Comparison of ENCODE assay signal across 26 cellular contexts in genomic region chr13:48515732-48516131, GRCh38.
"Had no signal": no experiment of that assay in that cellular context is flagged by ENCODE, and none has a peak within 500 bp of the region (broad histone marks: within the 10 kb centered on the region; RNA-seq: fewer than 3 reads in every experiment).

No MANE protein-coding gene starts in this region.

- H3K27ac Mint-ChIP-seq: endodermal cell; memory B cell; mesothelial cell of epicardium; naive thymus-derived CD8-positive, alpha-beta T cell; nephron progenitor cell; stimulated activated naive CD8-positive, alpha-beta T cell treated with anti-CD3 and anti-CD28 coated beads, Interleukin-15, amount 100 ng/mL, for 72 hours; type B pancreatic cell had no signal

- H3K4me2 ChIP-seq: hepatocyte, smooth muscle cell had no signal

- H3K36me3 ChIP-seq: gastrocnemius medialis, ovary had no signal

- H2AFZ ChIP-seq: hepatocyte had no signal

- H3K9me3 ChIP-seq: gastrocnemius medialis, left lung, lower lobe of right lung, ovary, tibial artery had no signal

- H3K4me3 Mint-ChIP-seq: endodermal cell; memory B cell; mesothelial cell of epicardium; naive thymus-derived CD8-positive, alpha-beta T cell; nephron progenitor cell; stimulated activated naive CD8-positive, alpha-beta T cell treated with anti-CD3 and anti-CD28 coated beads, Interleukin-15, amount 100 ng/mL, for 72 hours; type B pancreatic cell had no signal

- DNase-seq: effector CD8-positive, alpha-beta T cell; endodermal cell; foreskin fibroblast; gastrocnemius medialis; left cardiac atrium; left lung; lower lobe of right lung; naive thymus-derived CD8-positive, alpha-beta T cell; nephron progenitor cell; ovary; retina; stimulated activated CD4-positive, alpha-beta T cell treated with anti-CD3 and anti-CD28 coated beads, Interleukin-12 subunit alpha, Interleukin-12 subunit beta, amount 100 ng/mL, for 4 hours; stimulated activated CD4-positive, alpha-beta T cell treated with anti-CD3 and anti-CD28 coated beads, Interleukin-1b, Interleukin-23, amount 100 ng/mL, for 48 hours; stimulated activated CD4-positive, alpha-beta T cell treated with anti-CD3 and anti-CD28 coated beads, Interleukin-4, amount 100 ng/mL, for 1 hour; stimulated activated CD8-positive, alpha-beta memory T cell treated with anti-CD3 and anti-CD28 coated beads, Interleukin-4, amount 100 ng/mL, for 48 hours; stimulated activated naive CD4-positive, alpha-beta T cell; stimulated activated naive CD8-positive, alpha-beta T cell treated with anti-CD3 and anti-CD28 coated beads, Interleukin-15, amount 100 ng/mL, for 72 hours; tibial artery had no signal

- H3K36me3 Mint-ChIP-seq: naive thymus-derived CD8-positive, alpha-beta T cell had no signal

- H3K4me1 Mint-ChIP-seq: memory B cell; nephron progenitor cell; stimulated activated naive CD8-positive, alpha-beta T cell treated with anti-CD3 and anti-CD28 coated beads, Interleukin-15, amount 100 ng/mL, for 72 hours had no signal

- H3K4me3 ChIP-seq: gastrocnemius medialis, hepatocyte, left lung, lower lobe of right lung, ovary, smooth muscle cell, tibial artery had no signal

- H3K27me3 ChIP-seq: gastrocnemius medialis, hepatocyte, left lung, ovary, tibial artery had no signal

- H3K9me3 Mint-ChIP-seq: endodermal cell; memory B cell; mesothelial cell of epicardium; naive thymus-derived CD8-positive, alpha-beta T cell; nephron progenitor cell; stimulated activated naive CD8-positive, alpha-beta T cell treated with anti-CD3 and anti-CD28 coated beads, Interleukin-15, amount 100 ng/mL, for 72 hours; type B pancreatic cell had no signal

- H3K27ac ChIP-seq: epithelial cell of prostate, hepatocyte, left lung, lower lobe of right lung, ovary, tibial artery had no signal

- H3K27me3 Mint-ChIP-seq: naive thymus-derived CD8-positive, alpha-beta T cell; stimulated activated naive CD8-positive, alpha-beta T cell treated with anti-CD3 and anti-CD28 coated beads, Interleukin-15, amount 100 ng/mL, for 72 hours; type B pancreatic cell had no signal

- H3K4me1 ChIP-seq: lower lobe of right lung, tibial artery had no signal

- ATAC-seq: esophagus mucosa; gastrocnemius medialis; left lung; lower lobe of right lung; naive thymus-derived CD8-positive, alpha-beta T cell; sciatic nerve; stimulated activated naive CD8-positive, alpha-beta T cell treated with anti-CD3 and anti-CD28 coated beads, Interleukin-15, amount 100 ng/mL, for 72 hours had no signal
